In genomic region chr5:77632526-77633268, GRCh38 we compare ENCODE assay signal across 1 cellular context.
TF ChIP-seq lines count a peak whose summit lies in the region.

No MANE protein-coding gene starts in this region.

TF ChIP-seq in WTC11, 78 proteins besides CTCF, POLR2A, EP300 and RAD21 (continued from another document):
- TF ChIP-seq HMGXB4 (CRISPR knock-in tag; IDR thresholded peaks at IDR 0.05) (no peak), NFYB (CRISPR knock-in tag; conservative IDR thresholded peaks at IDR 0.05; ENCODE audit: low read depth) (no peak), GTF2I (CRISPR knock-in tag; conservative IDR thresholded peaks at IDR 0.05) (no peak), USF2 (CRISPR knock-in tag; IDR thresholded peaks at IDR 0.05) (no peak), IRF2 (CRISPR knock-in tag; IDR thresholded peaks at IDR 0.05; ENCODE audit: borderline replicate concordance, low read depth) (no peak), ZNF671 (CRISPR knock-in tag; IDR thresholded peaks at IDR 0.05) (no peak), PRRX2 (CRISPR knock-in tag; IDR thresholded peaks at IDR 0.05) (no peak), MLX (CRISPR knock-in tag; IDR thresholded peaks at IDR 0.05) (no peak), RORB (CRISPR knock-in tag; IDR thresholded peaks at IDR 0.05) (no peak), ELF4 (CRISPR knock-in tag; IDR thresholded peaks at IDR 0.05; ENCODE audit: low read depth) (no peak), SMAD4 (CRISPR knock-in tag; IDR thresholded peaks at IDR 0.05) (no peak)
- TF ChIP-seq, protein P1, sequence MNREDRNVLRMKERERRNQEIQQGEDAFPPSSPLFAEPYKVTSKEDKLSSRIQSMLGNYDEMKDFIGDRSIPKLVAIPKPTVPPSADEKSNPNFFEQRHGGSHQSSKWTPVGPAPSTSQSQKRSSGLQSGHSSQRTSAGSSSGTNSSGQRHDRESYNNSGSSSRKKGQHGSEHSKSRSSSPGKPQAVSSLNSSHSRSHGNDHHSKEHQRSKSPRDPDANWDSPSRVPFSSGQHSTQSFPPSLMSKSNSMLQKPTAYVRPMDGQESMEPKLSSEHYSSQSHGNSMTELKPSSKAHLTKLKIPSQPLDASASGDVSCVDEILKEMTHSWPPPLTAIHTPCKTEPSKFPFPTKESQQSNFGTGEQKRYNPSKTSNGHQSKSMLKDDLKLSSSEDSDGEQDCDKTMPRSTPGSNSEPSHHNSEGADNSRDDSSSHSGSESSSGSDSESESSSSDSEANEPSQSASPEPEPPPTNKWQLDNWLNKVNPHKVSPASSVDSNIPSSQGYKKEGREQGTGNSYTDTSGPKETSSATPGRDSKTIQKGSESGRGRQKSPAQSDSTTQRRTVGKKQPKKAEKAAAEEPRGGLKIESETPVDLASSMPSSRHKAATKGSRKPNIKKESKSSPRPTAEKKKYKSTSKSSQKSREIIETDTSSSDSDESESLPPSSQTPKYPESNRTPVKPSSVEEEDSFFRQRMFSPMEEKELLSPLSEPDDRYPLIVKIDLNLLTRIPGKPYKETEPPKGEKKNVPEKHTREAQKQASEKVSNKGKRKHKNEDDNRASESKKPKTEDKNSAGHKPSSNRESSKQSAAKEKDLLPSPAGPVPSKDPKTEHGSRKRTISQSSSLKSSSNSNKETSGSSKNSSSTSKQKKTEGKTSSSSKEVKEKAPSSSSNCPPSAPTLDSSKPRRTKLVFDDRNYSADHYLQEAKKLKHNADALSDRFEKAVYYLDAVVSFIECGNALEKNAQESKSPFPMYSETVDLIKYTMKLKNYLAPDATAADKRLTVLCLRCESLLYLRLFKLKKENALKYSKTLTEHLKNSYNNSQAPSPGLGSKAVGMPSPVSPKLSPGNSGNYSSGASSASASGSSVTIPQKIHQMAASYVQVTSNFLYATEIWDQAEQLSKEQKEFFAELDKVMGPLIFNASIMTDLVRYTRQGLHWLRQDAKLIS (CRISPR knock-in tag; IDR thresholded peaks at IDR 0.05; ENCODE audit: borderline replicate concordance): no peak
- TF ChIP-seq, protein P2, sequence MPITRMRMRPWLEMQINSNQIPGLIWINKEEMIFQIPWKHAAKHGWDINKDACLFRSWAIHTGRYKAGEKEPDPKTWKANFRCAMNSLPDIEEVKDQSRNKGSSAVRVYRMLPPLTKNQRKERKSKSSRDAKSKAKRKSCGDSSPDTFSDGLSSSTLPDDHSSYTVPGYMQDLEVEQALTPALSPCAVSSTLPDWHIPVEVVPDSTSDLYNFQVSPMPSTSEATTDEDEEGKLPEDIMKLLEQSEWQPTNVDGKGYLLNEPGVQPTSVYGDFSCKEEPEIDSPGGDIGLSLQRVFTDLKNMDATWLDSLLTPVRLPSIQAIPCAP (CRISPR knock-in tag; IDR thresholded peaks at IDR 0.05): no peak
